In genomic region chrX:86747091-86747490, GRCh38 we compare ENCODE assay signal across 19 cellular contexts.
DNase-seq lines count a peak whose midpoint lies in the region; ATAC-seq, FAIRE-seq and TF ChIP-seq lines count a peak whose summit lies in the region.
"Had no signal": no experiment of that assay in that cellular context is flagged by ENCODE, and none has a peak within 500 bp of the region (broad histone marks: within the 10 kb centered on the region; RNA-seq: fewer than 3 reads in every experiment).

No MANE protein-coding gene starts in this region.

- CTCF ChIA-PET in A549 (lab: Yijun Ruan, JAX) (no interaction called here), IMR-90 (lab: Yijun Ruan, JAX) (no interaction called here), K562 (lab: Yijun Ruan, JAX; ENCODE audit: low intra/inter-chr PET ratio) (no interaction called here)

- no peaks in the 10 kb centered on the region for H3K79me1 ChIP-seq in IMR-90 (ENCODE audit: low read depth in 1 of 2, low read length in 2 of 2)

- H3K27ac ChIP-seq in A549 (no peak overlapping the region), IMR-90 (ENCODE audit: insufficient read depth, low read length) (no peak overlapping the region), K562 (ENCODE audit: extremely low read depth, low read depth, low read length) (no peak overlapping the region)
- H3K27ac ChIP-seq: BLaER1 treated with 17β-estradiol and CSF1 and Interleukin-3, amounts not matched to agents 10 nM and 100 nM; C4-2B had no signal

- TF ChIP-seq POLR2A in A549 (IDR thresholded peaks at IDR 0.05; ENCODE audit: low read length) (no peak), IMR-90 (IDR thresholded peaks at IDR 0.05; ENCODE audit: low read depth, low read length) (no peak), K562 (conservative IDR thresholded peaks at IDR 0.05) (no peak)

- no peak overlapping the region for H3K4me3 ChIP-seq in A549
- H3K4me3 ChIP-seq in IMR-90 (ENCODE audit: insufficient read depth, low read depth, low read length): no peak overlapping the region
- no peak overlapping the region for H3K4me3 ChIP-seq in K562
- H3K4me3 ChIP-seq: BLaER1 treated with 17β-estradiol and CSF1 and Interleukin-3, amounts not matched to agents 10 nM and 100 nM had no signal

- no peaks in the 10 kb centered on the region for H3K9me1 ChIP-seq in IMR-90 (ENCODE audit: insufficient read depth, low read length)
- no peaks in the 10 kb centered on the region for H3K9me1 ChIP-seq in K562 (ENCODE audit: control insufficient read depth, insufficient read depth, low read length)

- no peaks in the 10 kb centered on the region for H3K36me3 ChIP-seq in IMR-90 (ENCODE audit: control insufficient read depth, insufficient read depth, low read length)
- no peaks in the 10 kb centered on the region for H3K36me3 ChIP-seq in K562 (ENCODE audit: control insufficient read depth, insufficient read depth, low read length)
- H3K36me3 ChIP-seq: BLaER1 treated with 17β-estradiol and CSF1 and Interleukin-3, amounts not matched to agents 10 nM and 100 nM had no signal

- ATAC-seq in A549 (no peak), IMR-90 (ENCODE audit: low read depth) (no peak), K562 (no peak)
- ATAC-seq: CD8-positive, alpha-beta T cell had no signal

- H3K56ac ChIP-seq in IMR-90 (ENCODE audit: extremely low read depth, insufficient read depth, low read length): no peak overlapping the region

- intact Hi-C loops in IMR-90 (cut with micrococcal nuclease): no loop called here
- intact Hi-C loops in K562 (cut with micrococcal nuclease): no loop called here

- in situ Hi-C loops in IMR-90 (cut with MboI; ENCODE audit: low sequenced_read_pairs) (no loop called here), K562 (cut with MboI) (no loop called here)

- H3K27me3 ChIP-seq in IMR-90 (ENCODE audit: control insufficient read depth, insufficient read depth, low read length) (no peaks in the 10 kb centered on the region), K562 (ENCODE audit: control insufficient read depth in 2 of 2, insufficient read depth in 2 of 2, low read length in 2 of 2) (no peaks in the 10 kb centered on the region)

- dilution Hi-C loops in IMR-90 (cut with HindIII; ENCODE audit: low sequenced_read_pairs, unreplicated experiment): no loop called here

- no peak overlapping the region for H2AK5ac ChIP-seq in IMR-90 (ENCODE audit: low read depth, low read length)

- H3K9ac ChIP-seq in IMR-90 (ENCODE audit: low read depth, low read length) (no peak overlapping the region), K562 (ENCODE audit: insufficient read depth in 1 of 2, low read depth in 2 of 2, low read length in 2 of 2) (no peak overlapping the region)
- H3K9ac ChIP-seq: BLaER1 treated with 17β-estradiol and CSF1 and Interleukin-3, amounts not matched to agents 10 nM and 100 nM had no signal

- H2AK9ac ChIP-seq in IMR-90 (replicated peaks; ENCODE audit: low read depth, low read length, poor library complexity): no peak overlapping the region

- H3K9me3 ChIP-seq in A549 (no peaks in the 10 kb centered on the region), IMR-90 (ENCODE audit: control insufficient read depth, insufficient read depth, low read length) (no peaks in the 10 kb centered on the region), K562 (replicated peaks; ENCODE audit: control insufficient read depth, insufficient read depth, low read depth, low read length) (no peaks in the 10 kb centered on the region)
- H3K9me3 ChIP-seq: Caco-2 had no signal

- H2BK20ac ChIP-seq in IMR-90 (ENCODE audit: low read depth, low read length): no peak overlapping the region

- DNase-seq in A549 (ENCODE audit: low read depth in 1 of 2, low spot score in 1 of 2) (no peak), IMR-90 (no peak), K562 (ENCODE audit: extremely low read depth in 1 of 4, low spot score in 3 of 4) (no peak), superior temporal gyrus (ENCODE audit: extremely low spot score) (no peak), NCI-H510A (lab: John Stamatoyannopoulos, UW) (no peak)
- no peak for DNase-seq in stimulated activated naive CD4-positive, alpha-beta T cell treated with Interleukin-2 at 50 U/mL for 16 hours (lab: John Stamatoyannopoulos, UW)
- DNase-seq: 8988T; AML-193; Caco-2; Calu3; CD4-positive, alpha-beta T cell; CD8-positive, alpha-beta T cell; DMS79 treated with DMSO at 0.1 percent for 48 hours; GF-D8 had no signal

- H2AFZ ChIP-seq in IMR-90 (replicated peaks; ENCODE audit: low read length, poor library complexity) (no peak overlapping the region), K562 (ENCODE audit: low read depth, low read length) (no peak overlapping the region)

- TF ChIP-seq RAD21 in A549 (conservative IDR thresholded peaks at IDR 0.05 in 1 of 2, IDR thresholded peaks at IDR 0.05 in 1 of 2) (no peak), IMR-90 (IDR thresholded peaks at IDR 0.05; ENCODE audit: low read length) (no peak), K562 (CRISPR knock-in tag; conservative IDR thresholded peaks at IDR 0.05 in 1 of 2, IDR thresholded peaks at IDR 0.05 in 1 of 2) (no peak)

- H4K5ac ChIP-seq in IMR-90 (ENCODE audit: low read depth, low read length): no peak overlapping the region

- H2BK120ac ChIP-seq in IMR-90 (ENCODE audit: low read depth, low read length): no peak overlapping the region

- H3K4me2 ChIP-seq in A549 (no peak overlapping the region), IMR-90 (ENCODE audit: low read depth, low read length) (no peak overlapping the region), K562 (ENCODE audit: insufficient read depth, low read length) (no peak overlapping the region)
- H3K4me2 ChIP-seq: BLaER1 treated with 17β-estradiol and CSF1 and Interleukin-3, amounts not matched to agents 10 nM and 100 nM had no signal

- POLR2A ChIA-PET in A549 (lab: Yijun Ruan, JAX): no interaction called here
- POLR2A ChIA-PET in IMR-90 (lab: Charles Lee; ENCODE audit: unreplicated experiment): no interaction called here
- POLR2A ChIA-PET in K562 (lab: Yijun Ruan, JAX): no interaction called here

- FAIRE-seq in A549 (lab: Jason Lieb, UNC) (no peak), K562 (lab: Jason Lieb, UNC) (no peak)
- FAIRE-seq: A204.1, D721Med, GM12891 had no signal

- H3K18ac ChIP-seq in IMR-90 (ENCODE audit: low read depth, low read length): no peak overlapping the region

- no peak overlapping the region for H3K14ac ChIP-seq in IMR-90 (replicated peaks; ENCODE audit: low read depth, low read length)

- TF ChIP-seq EP300 in A549 (IDR thresholded peaks at IDR 0.05): no peak
- TF ChIP-seq EP300 in K562 (IDR thresholded peaks at IDR 0.05; ENCODE audit: low read length): no peak

- H2BK15ac ChIP-seq in IMR-90 (ENCODE audit: low read depth, low read length): no peak overlapping the region

- no peaks in the 10 kb centered on the region for H3K79me2 ChIP-seq in K562 (ENCODE audit: control insufficient read depth, insufficient read depth, low read length)

- WGBS in A549 (ENCODE audit: missing lambda C conversion rate): 51% methylated on average over 3 of the region's 3 CpGs
- 17% methylated on average over 1 of the region's 3 CpGs; no CpG with 5 or more reads in 1 of the 2 experiments for WGBS in IMR-90 (ENCODE audit: extremely low coverage in 2 of 2, insufficient read length in 1 of 2), 2 experiments
- 15% methylated on average over 3 of the region's 3 CpGs for WGBS in K562 (ENCODE audit: insufficient coverage, low coverage, missing lambda C conversion rate)

- H3K23ac ChIP-seq in IMR-90 (ENCODE audit: low read depth, low read length): no peak overlapping the region

- no peak overlapping the region for H4K8ac ChIP-seq in IMR-90 (ENCODE audit: low read depth in 2 of 2, low read length in 2 of 2)

- no peak overlapping the region for H3K4ac ChIP-seq in IMR-90 (ENCODE audit: low read depth, low read length)

- BruUV-seq in IMR-90 (replicated peaks; lab: Mats Ljungman, UMichigan) (no TSS peak), K562 (replicated peaks; lab: Mats Ljungman, UMichigan) (no TSS peak)

- H4K91ac ChIP-seq in IMR-90 (ENCODE audit: insufficient read depth, low read depth, low read length): no peak overlapping the region

- H4K20me1 ChIP-seq in IMR-90 (ENCODE audit: insufficient read depth, low read length) (no peaks in the 10 kb centered on the region), K562 (replicated peaks; ENCODE audit: control insufficient read depth, insufficient read depth, low read length) (no peaks in the 10 kb centered on the region)
- H4K20me1 ChIP-seq: BLaER1 treated with 17β-estradiol and CSF1 and Interleukin-3, amounts not matched to agents 10 nM and 100 nM had no signal

- TF ChIP-seq CTCF in A549 (IDR thresholded peaks at IDR 0.05) (no peak), IMR-90 (conservative IDR thresholded peaks at IDR 0.05; ENCODE audit: low read depth, low read length) (no peak), K562 (IDR thresholded peaks at IDR 0.05 in 2 of 3, conservative IDR thresholded peaks at IDR 0.05 in 1 of 3; ENCODE audit: insufficient read depth in 2 of 3, low read depth in 1 of 3, low read length in 3 of 3) (no peak)

- H3K4me1 ChIP-seq in A549: no peaks in the 10 kb centered on the region
- no peaks in the 10 kb centered on the region for H3K4me1 ChIP-seq in IMR-90 (ENCODE audit: control insufficient read depth, insufficient read depth, low read length)
- H3K4me1 ChIP-seq in K562 (replicated peaks in 1 of 2; ENCODE audit: control insufficient read depth in 2 of 2, insufficient read depth in 2 of 2, low read length in 2 of 2): no peaks in the 10 kb centered on the region
- H3K4me1 ChIP-seq: BLaER1 treated with 17β-estradiol and CSF1 and Interleukin-3, amounts not matched to agents 10 nM and 100 nM; Caco-2 had no signal

- no peak overlapping the region for H2BK5ac ChIP-seq in IMR-90 (ENCODE audit: low read depth, low read length, poor library complexity, severe bottlenecking)

TF ChIP-seq in A549, 52 proteins besides CTCF, POLR2A, EP300 and RAD21:
- TF ChIP-seq TP53 (CRISPR knock-in tag; IDR thresholded peaks at IDR 0.05): no peak
- peak; percentile 41 for TF ChIP-seq MAFK (IDR thresholded peaks at IDR 0.05; ENCODE audit: partially characterized antibody)

TF ChIP-seq in IMR-90, 13 proteins besides CTCF, POLR2A, EP300 and RAD21:
- TF ChIP-seq MAFK (IDR thresholded peaks at IDR 0.05; ENCODE audit: low read depth, low read length) (peak; percentile 79), SMC3 (IDR thresholded peaks at IDR 0.05; ENCODE audit: low read depth, low read length) (no peak)

TF ChIP-seq in K562, 482 proteins besides CTCF, POLR2A, EP300 and RAD21:
- TF ChIP-seq ZNF316 (IDR thresholded peaks at IDR 0.05) (peak; percentile 44; the same call in 1 of the 2 replicates), ZNF23 (CRISPR knock-in tag; IDR thresholded peaks at IDR 0.05) (no peak)
TF ChIP-seq in K562: peak in this region for 1.

Comparison
In these comparisons a context has a peak if more than half of its experiments do, and no peak if none do; other contexts are left out.
1. Of the 35 proteins assayed by ChIP-seq in both K562 and A549: peak only in K562: none; only in A549: MAFK; in both: none; in neither: 34.